In genomic region chr1:28983509-28984310, GRCh38 we compare ENCODE assay signal across 1 cellular context.
TF ChIP-seq lines count a peak whose summit lies in the region.

No MANE protein-coding gene starts in this region.

TF ChIP-seq in HepG2, 621 proteins besides CTCF, POLR2A, EP300 and RAD21 (continued from another document and continues in another):
- TF ChIP-seq ZNF343 (CRISPR knock-in tag; IDR thresholded peaks at IDR 0.05) (no peak), ZNF275 (CRISPR knock-in tag; IDR thresholded peaks at IDR 0.05; ENCODE audit: borderline replicate concordance) (no peak), ZNF350 (CRISPR knock-in tag; IDR thresholded peaks at IDR 0.05; ENCODE audit: borderline replicate concordance, low read depth) (no peak), RXRB (CRISPR knock-in tag; IDR thresholded peaks at IDR 0.05; ENCODE audit: borderline replicate concordance) (peak; percentile 31; the same call in 1 of the 2 replicates), NCOR1 (IDR thresholded peaks at IDR 0.05; ENCODE audit: borderline replicate concordance, low read length) (no peak), TBX3 (IDR thresholded peaks at IDR 0.05; ENCODE audit: borderline replicate concordance) (no peak), ZNF562 (CRISPR knock-in tag; IDR thresholded peaks at IDR 0.05; ENCODE audit: borderline replicate concordance) (no peak), TBP (CRISPR knock-in tag; IDR thresholded peaks at IDR 0.05) (no peak), THAP8 (CRISPR knock-in tag; IDR thresholded peaks at IDR 0.05; ENCODE audit: borderline replicate concordance) (no peak), FOXA1 (IDR thresholded peaks at IDR 0.05) (no peak), FOXA1 (CRISPR knock-in tag; IDR thresholded peaks at IDR 0.05) (peak; percentile 54; the same call in 1 of the 2 replicates), SETDB1 (CRISPR knock-in tag; IDR thresholded peaks at IDR 0.05; ENCODE audit: borderline replicate concordance) (no peak), ATF7-NPFF (CRISPR knock-in tag; IDR thresholded peaks at IDR 0.05; ENCODE audit: low read depth) (no peak), ZFY (CRISPR knock-in tag; IDR thresholded peaks at IDR 0.05) (peak; percentile 32; the same call in 1 of the 2 replicates), DRAP1 (CRISPR knock-in tag; IDR thresholded peaks at IDR 0.05) (no peak), ZKSCAN8 (CRISPR knock-in tag; IDR thresholded peaks at IDR 0.05; ENCODE audit: borderline replicate concordance) (no peak), FLYWCH1 (CRISPR knock-in tag; IDR thresholded peaks at IDR 0.05) (no peak), ZBTB40 (IDR thresholded peaks at IDR 0.05) (no peak), ZBTB40 (CRISPR knock-in tag; IDR thresholded peaks at IDR 0.05) (no peak; the same call in 1 of the 2 replicates), TAF1 (CRISPR knock-in tag; IDR thresholded peaks at IDR 0.05) (no peak), SMAD9 (CRISPR knock-in tag; IDR thresholded peaks at IDR 0.05) (no peak), TRAFD1 (CRISPR knock-in tag; IDR thresholded peaks at IDR 0.05; ENCODE audit: borderline replicate concordance) (no peak), ZMAT3 (CRISPR knock-in tag; conservative IDR thresholded peaks at IDR 0.05) (no peak), ZBTB34 (CRISPR knock-in tag; IDR thresholded peaks at IDR 0.05) (no peak), MBD4 (IDR thresholded peaks at IDR 0.05; ENCODE audit: borderline replicate concordance, low read length) (no peak), ZNF557 (CRISPR knock-in tag; IDR thresholded peaks at IDR 0.05) (no peak), PREB (CRISPR knock-in tag; IDR thresholded peaks at IDR 0.05) (no peak), ZNF232 (CRISPR knock-in tag; IDR thresholded peaks at IDR 0.05; ENCODE audit: borderline replicate concordance) (no peak), HOMEZ (CRISPR knock-in tag; IDR thresholded peaks at IDR 0.05; ENCODE audit: low read depth) (no peak), MEF2D (CRISPR knock-in tag; IDR thresholded peaks at IDR 0.05) (no peak), FOXA3 (CRISPR knock-in tag; IDR thresholded peaks at IDR 0.05) (peak; percentile 62), ZNF124 (CRISPR knock-in tag; IDR thresholded peaks at IDR 0.05) (no peak), GATAD2A (CRISPR knock-in tag; IDR thresholded peaks at IDR 0.05) (peak; percentile 54; the same call in 1 of the 2 replicates), MXD4 (CRISPR knock-in tag; IDR thresholded peaks at IDR 0.05) (no peak; the same call in 1 of the 2 replicates), ZBTB8A (CRISPR knock-in tag; IDR thresholded peaks at IDR 0.05; ENCODE audit: borderline replicate concordance, low read depth) (no peak), ZBTB4 (CRISPR knock-in tag; IDR thresholded peaks at IDR 0.05; ENCODE audit: borderline replicate concordance) (no peak), ZNF580 (CRISPR knock-in tag; IDR thresholded peaks at IDR 0.05; ENCODE audit: borderline replicate concordance, low read depth) (no peak), CBX2 (IDR thresholded peaks at IDR 0.05; ENCODE audit: low read depth, low read length) (no peak), CBX2 (CRISPR knock-in tag; IDR thresholded peaks at IDR 0.05; ENCODE audit: low read depth) (no peak), ZZZ3 (CRISPR knock-in tag; IDR thresholded peaks at IDR 0.05; ENCODE audit: borderline replicate concordance) (no peak), ZNF33A (CRISPR knock-in tag; IDR thresholded peaks at IDR 0.05; ENCODE audit: borderline replicate concordance) (no peak), MIXL1 (CRISPR knock-in tag; IDR thresholded peaks at IDR 0.05) (no peak), PTBP1 (IDR thresholded peaks at IDR 0.05; ENCODE audit: low read depth, low read length, poor library complexity, severe bottlenecking) (no peak), ZNF546 (CRISPR knock-in tag; conservative IDR thresholded peaks at IDR 0.05) (no peak)
